Comparison of ENCODE assay signal across 8 cellular contexts in the genomic region with DNA sequence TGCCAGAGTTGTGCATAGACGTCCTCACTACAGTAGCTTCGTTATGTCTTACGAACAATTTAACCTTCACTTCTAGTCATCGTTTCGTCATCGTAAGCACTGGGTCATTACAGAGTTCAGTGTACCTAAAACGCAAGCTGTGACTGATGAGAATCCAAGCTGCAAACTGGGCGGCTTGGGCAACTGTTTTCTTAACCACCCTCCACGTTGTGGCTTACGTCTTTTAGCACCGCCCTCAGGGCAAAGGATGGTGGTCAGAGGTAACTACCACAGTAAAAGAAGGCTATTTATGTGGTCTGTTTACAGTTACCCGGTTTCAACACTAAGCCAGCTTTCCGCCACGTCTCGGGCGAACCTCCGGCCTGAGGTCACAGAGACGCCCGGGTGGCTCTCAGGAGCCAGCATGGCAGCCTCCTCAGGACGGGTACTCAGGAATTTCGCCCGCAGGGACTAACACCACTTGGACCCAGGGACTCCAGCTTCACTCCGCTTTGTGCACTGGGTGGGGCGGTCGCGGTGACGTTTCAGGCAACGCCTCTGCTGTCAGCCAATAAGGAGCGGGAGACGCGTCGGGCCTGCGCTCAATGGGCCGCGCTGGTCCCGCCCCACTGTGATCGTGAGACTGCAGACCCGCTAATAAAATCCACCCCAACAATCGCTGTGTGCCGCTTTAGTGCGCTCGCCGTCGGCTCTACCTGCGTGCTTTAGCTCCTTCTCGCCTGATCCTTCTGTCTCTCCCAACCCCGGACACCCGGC. TPM values are rescaled to one million over a fixed set of nuclear protein-coding genes. Genes with fewer than 3 reads are reported as not detected.
A peak's percentile ranks its signal among the peaks of the same experiment; 100 is the strongest.
DNase-seq lines count a peak whose midpoint lies in the region; ATAC-seq and TF ChIP-seq lines count a peak whose summit lies in the region.

Gene CTH (plus strand): TSS at position 665 of the 756 bp plus-strand sequence. CDS start 148 bp downstream, outside the sequence.

- H3K36me3 Mint-ChIP-seq in effector memory CD8-positive, alpha-beta T cell (ENCODE audit: insufficient read depth), result peaks cover 13% of the 10 kb centered on the region
- no peaks in the 10 kb centered on the region for H3K36me3 Mint-ChIP-seq in memory B cell

- H3K4me1 Mint-ChIP-seq in effector memory CD8-positive, alpha-beta T cell (ENCODE audit: low read depth in 2 of 2), result peaks cover 14 to 23% of the 10 kb centered on the region in 2 donors
- H3K4me1 Mint-ChIP-seq in memory B cell, result peaks cover 11% of the 10 kb centered on the region

- peaks cover 13 to 15% of the 10 kb centered on the region in 2 donors for H3K27me3 Mint-ChIP-seq in effector memory CD8-positive, alpha-beta T cell
- no peaks in the 10 kb centered on the region for H3K27me3 Mint-ChIP-seq in memory B cell

- peak within 1 kb of the TSS; percentile 91 to 93 for H3K27ac Mint-ChIP-seq in effector memory CD8-positive, alpha-beta T cell
- peak within 1 kb of the TSS; percentile 96 for H3K27ac Mint-ChIP-seq in memory B cell

- TF ChIP-seq CTCF in GM20000 (IDR thresholded peaks at IDR 0.05; ENCODE audit: extremely low read depth, missing control alignments), result no peak

- no peaks in the 10 kb centered on the region for H3K9me3 Mint-ChIP-seq in effector memory CD8-positive, alpha-beta T cell
- no peaks in the 10 kb centered on the region for H3K9me3 Mint-ChIP-seq in memory B cell

- DNase-seq in COLO668 (lab: John Stamatoyannopoulos, UW; ENCODE audit: unreplicated experiment) (peak; percentile 99), GM20000 (ENCODE audit: low spot score) (peak; percentile 88), HT-29 (ENCODE audit: low spot score) (peak; percentile 98), NOMO-1 (lab: John Stamatoyannopoulos, UW; ENCODE audit: unreplicated experiment in 2 of 2) (peak; percentile 91 to 93), memory B cell (ENCODE audit: low spot score in 2 of 2) (peak; percentile 88 to 91)
- DNase-seq in activated CD8-positive, alpha-beta memory T cell treated with anti-CD3 and anti-CD28 coated beads for 48 hours (ENCODE audit: low read depth in 2 of 3, low spot score in 2 of 3), result peak; percentile 76 to 80 (median 77)
- DNase-seq in effector memory CD8-positive, alpha-beta T cell, result peak; percentile 89 to 93 (median 90)
- peak; percentile 82 for DNase-seq in stimulated activated CD8-positive, alpha-beta memory T cell treated with anti-CD3 and anti-CD28 coated beads, Interleukin-12 subunit alpha, Interleukin-12 subunit beta, amount 100 ng/mL, for 24 hours (ENCODE audit: extremely low read depth)

- peak; percentile 87 for ATAC-seq in effector memory CD8-positive, alpha-beta T cell (replicated peaks)
- peak; percentile 91 for ATAC-seq in memory B cell (ENCODE audit: low read depth)

- peak within 1 kb of the TSS; percentile 93 to 94 for H3K4me3 Mint-ChIP-seq in effector memory CD8-positive, alpha-beta T cell
- peak within 1 kb of the TSS; percentile 96 for H3K4me3 Mint-ChIP-seq in memory B cell

RNA-seq across cellular contexts. Expression of gene CTH, which starts in this region (rescaled TPM):
- 1.0 and 4.9 TPM in 2 replicates for total RNA-seq in HT-29 (2014; rRNA removed; shearing (Covaris generic))

Comparison
In these comparisons a context has a peak if more than half of its experiments do, and no peak if none do; other contexts are left out.
1. Peak in every context shown above with its lines: DNase-seq and ATAC-seq.